In genomic region chr7:131231381-131232220, GRCh38 we compare ENCODE assay signal across 8 cellular contexts.
DNase-seq lines count a peak whose midpoint lies in the region; ATAC-seq, FAIRE-seq and TF ChIP-seq lines count a peak whose summit lies in the region.

No MANE protein-coding gene starts in this region.

- peak overlapping the region; percentile 11; the same call in 1 of the 2 replicates for H3K27ac Mint-ChIP-seq in HFFc6
- H3K27ac Mint-ChIP-seq in activated T-cell treated with anti-CD3 and anti-CD28 coated beads, Interleukin-2, amount 50 U/mL, for 72 hours: peak overlapping the region; percentile 90

- H3K27me3 ChIP-seq in GM06990 (replicated peaks; ENCODE audit: control insufficient read depth, insufficient read depth, low read length) (no peaks in the 10 kb centered on the region), heart right ventricle (no peaks in the 10 kb centered on the region)

- H3K9me3 Mint-ChIP-seq in HFFc6: no peaks in the 10 kb centered on the region; the same call in 1 of the 2 replicates
- no peaks in the 10 kb centered on the region for H3K9me3 Mint-ChIP-seq in activated T-cell treated with anti-CD3 and anti-CD28 coated beads, Interleukin-2, amount 50 U/mL, for 72 hours

- H3K4me3 ChIP-seq in GM06990 (replicated peaks; ENCODE audit: low read depth, low read length): peak overlapping the region; percentile 42; the same call in 1 of the 2 replicates
- H3K4me3 ChIP-seq in heart right ventricle: peak overlapping the region in 3 of 10 donors; percentile 13 to 35 (median 21)

- DNase-seq in GM06990 (ENCODE audit: extremely low read depth, insufficient read length) (peak; percentile 71), HFFc6 (peak; percentile 4), NOMO-1 treated with dmso at 0.1 percent for 144 hours (lab: John Stamatoyannopoulos, UW; ENCODE audit: unreplicated experiment) (peak; percentile 59), heart right ventricle (peak; percentile 23 to 58), NCI-H2171 treated with DMSO at 0.1 percent for 48 hours (lab: John Stamatoyannopoulos, UW) (no peak), H54 (ENCODE audit: insufficient read length, low spot score) (no peak)
- DNase-seq in activated T-cell treated with anti-CD3 and anti-CD28 coated beads, Interleukin-2, amount 50 U/mL, for 72 hours: peak; percentile 70 to 78
- peak; percentile 22 for DNase-seq in stimulated activated CD8-positive, alpha-beta memory T cell treated with anti-CD3 and anti-CD28 coated beads, Interleukin-12 subunit alpha, Interleukin-12 subunit beta, amount 100 ng/mL, for 1 hour (ENCODE audit: low read depth)

- H3K9me3 ChIP-seq in heart right ventricle: no peaks in the 10 kb centered on the region

- no peak for TF ChIP-seq CTCF in GM06990 (IDR thresholded peaks at IDR 0.05; ENCODE audit: insufficient read depth, low read length, poor library complexity, severe bottlenecking)
- TF ChIP-seq CTCF in HFFc6 (IDR thresholded peaks at IDR 0.05): no peak
- no peak for TF ChIP-seq CTCF in heart right ventricle (IDR thresholded peaks at IDR 0.05)

- peaks cover 4% of the 10 kb centered on the region; the same call in 1 of the 2 replicates for H3K36me3 Mint-ChIP-seq in HFFc6 (ENCODE audit: low read depth)
- peaks cover 3 to 4% of the 10 kb centered on the region in 2 donors for H3K36me3 Mint-ChIP-seq in activated T-cell treated with anti-CD3 and anti-CD28 coated beads, Interleukin-2, amount 50 U/mL, for 72 hours (ENCODE audit: insufficient read depth in 2 of 2)

- intact Hi-C loops in heart right ventricle (cut with DNase I): loop anchor here in 1 of 10 donors (10.0 kb wide), 1 partner anchor 117 kb away; no protein-coding TSS in a partner anchor

- no peak for TF ChIP-seq POLR2A in H54 (IDR thresholded peaks at IDR 0.05; ENCODE audit: low read depth, low read length)

- ATAC-seq in activated T-cell treated with anti-CD3 and anti-CD28 coated beads, Interleukin-2, amount 50 U/mL, for 72 hours (replicated peaks in 1 of 2): peak; percentile 90 to 92
- ATAC-seq in heart right ventricle: peak in 7 of 8 donors; percentile 68 to 83 (median 82)

- H3K4me1 Mint-ChIP-seq in HFFc6 (ENCODE audit: low read depth): peaks cover 46% of the 10 kb centered on the region
- H3K4me1 Mint-ChIP-seq in activated T-cell treated with anti-CD3 and anti-CD28 coated beads, Interleukin-2, amount 50 U/mL, for 72 hours (ENCODE audit: low read depth): peaks cover 83% of the 10 kb centered on the region

- 62 to 76% methylated on average over 10 of the region's 10 CpGs for WGBS in heart right ventricle, 2 donors

- H3K27ac ChIP-seq in heart right ventricle: peak overlapping the region in 9 of 10 donors; percentile 8 to 82 (median 48)

- peaks cover 2% of the 10 kb centered on the region; the same call in 1 of the 2 replicates for H3K27me3 Mint-ChIP-seq in HFFc6 (ENCODE audit: insufficient read depth)
- no peaks in the 10 kb centered on the region for H3K27me3 Mint-ChIP-seq in activated T-cell treated with anti-CD3 and anti-CD28 coated beads, Interleukin-2, amount 50 U/mL, for 72 hours (ENCODE audit: low read depth)

- H3K4me3 Mint-ChIP-seq in HFFc6: no peak overlapping the region
- H3K4me3 Mint-ChIP-seq in activated T-cell treated with anti-CD3 and anti-CD28 coated beads, Interleukin-2, amount 50 U/mL, for 72 hours: peak overlapping the region; percentile 66 to 73

- H3K36me3 ChIP-seq in GM06990 (ENCODE audit: control insufficient read depth, insufficient read depth, low read length): no peaks in the 10 kb centered on the region
- no peaks in the 10 kb centered on the region for H3K36me3 ChIP-seq in heart right ventricle

- peaks cover 8 to 40% (median 20%) of the 10 kb centered on the region in 9 donors for H3K4me1 ChIP-seq in heart right ventricle

- FAIRE-seq in H54 (lab: Jason Lieb, UNC): no peak

Comparison
In these comparisons a context has a peak if more than half of its experiments do, and no peak if none do; other contexts are left out.
1. DNase-seq: peak in GM06990 (single experiment), HFFc6 (single experiment), NOMO-1 treated with dmso at 0.1 percent for 144 hours (single experiment), activated T-cell treated with anti-CD3 and anti-CD28 coated beads, Interleukin-2, amount 50 U/mL, for 72 hours (2 of 2), heart right ventricle (2 of 2) and stimulated activated CD8-positive, alpha-beta memory T cell treated with anti-CD3 and anti-CD28 coated beads, Interleukin-12 subunit alpha, Interleukin-12 subunit beta, amount 100 ng/mL, for 1 hour (single experiment); none in NCI-H2171 treated with DMSO at 0.1 percent for 48 hours (single experiment) and H54 (single experiment).